Comparison of ENCODE assay signal across 20 cellular contexts in genomic region chr19:52987221-52987620, GRCh38. TPM values are rescaled to one million over a fixed set of nuclear protein-coding genes. Genes with fewer than 3 reads are reported as not detected.
"Had no signal": no experiment of that assay in that cellular context is flagged by ENCODE, and none has a peak within 500 bp of the region (broad histone marks: within the 10 kb centered on the region; RNA-seq: fewer than 3 reads in every experiment).

No MANE protein-coding gene starts in this region.

- FAIRE-seq: TTC549 had no signal

- DNase-seq: activated CD4-positive, alpha-beta T cell treated with anti-CD3 and anti-CD28 coated beads for 48 hours; activated CD4-positive, alpha-beta T cell treated with anti-CD3 and anti-CD28 coated beads, Interleukin-2, amount 50 U/mL, for 48 hours; activated CD8-positive, alpha-beta memory T cell treated with anti-CD3 and anti-CD28 coated beads for 24 hours; activated effector memory CD4-positive, alpha-beta T cell treated with Interleukin-2 at 50 U/mL for 16 hours; activated naive CD4-positive, alpha-beta T cell treated with Interleukin-2 at 50 U/mL for 16 hours; aorta; body of pancreas; foreskin melanocyte; islet precursor cell; left ventricle myocardium superior; naive B cell; nephron progenitor cell; ovary; retina; stimulated activated CD4-positive, alpha-beta T cell treated with anti-CD3 and anti-CD28 coated beads, Interleukin-12 subunit alpha, Interleukin-12 subunit beta, amount 100 ng/mL, for 4 hours; stimulated activated CD4-positive, alpha-beta T cell treated with anti-CD3 and anti-CD28 coated beads, Interleukin-4, amount 100 ng/mL, for 1 hour; T-helper 9 cell; WERI-Rb-1 had no signal

RNA-seq across cellular contexts. Expression of gene ERVV-1, which starts 26.5 kb away (rescaled TPM):
- polyA plus RNA-seq: aorta, ovary had no signal

RNA-seq across cellular contexts. Expression of gene ERVV-2, which starts 57.3 kb away (rescaled TPM):
- polyA plus RNA-seq: adipose tissue, aorta, ovary had no signal
